In genomic region chr12:46933947-46934346, GRCh38 we compare ENCODE assay signal across 8 cellular contexts.
DNase-seq lines count a peak whose midpoint lies in the region; ATAC-seq and TF ChIP-seq lines count a peak whose summit lies in the region.

No MANE protein-coding gene starts in this region.

- H3K4me1 Mint-ChIP-seq in CD14-positive monocyte: no peaks in the 10 kb centered on the region

- peaks cover 16% of the 10 kb centered on the region for H3K4me1 ChIP-seq in skeletal muscle satellite cell (ENCODE audit: control insufficient read depth, insufficient read depth, low read length)

- no peaks in the 10 kb centered on the region for H3K36me3 ChIP-seq in skeletal muscle satellite cell (ENCODE audit: insufficient read depth, low read length)

- H3K27ac Mint-ChIP-seq in CD14-positive monocyte: no peak overlapping the region

- no peaks in the 10 kb centered on the region for H3K36me3 Mint-ChIP-seq in CD14-positive monocyte

- H3K9me3 ChIP-seq in skeletal muscle satellite cell (replicated peaks; ENCODE audit: low read length): peaks cover 5% of the 10 kb centered on the region

- H3K4me3 Mint-ChIP-seq in CD14-positive monocyte: no peak overlapping the region

- H3K4me3 ChIP-seq in skeletal muscle satellite cell (ENCODE audit: low read length): no peak overlapping the region

- H3K9me3 Mint-ChIP-seq in CD14-positive monocyte: peaks cover 0 to 6% (median 2%) of the 10 kb centered on the region in 7 donors

- DNase-seq in CD14-positive monocyte (ENCODE audit: low spot score) (no peak), HEK293T (ENCODE audit: extremely low spot score) (peak; percentile 18), SW480 (ENCODE audit: low spot score) (peak; percentile 58), Right ventricle myocardium superior (no peak), activated gamma-delta T cell treated with Interleukin-2 at 50 U/mL for 16 hours (no peak)

- TF ChIP-seq CTCF in CD14-positive monocyte (IDR thresholded peaks at IDR 0.05): peak; percentile 24

- no peaks in the 10 kb centered on the region for H3K27me3 ChIP-seq in skeletal muscle satellite cell (ENCODE audit: control insufficient read depth, insufficient read depth, low read length)

- H3K27me3 Mint-ChIP-seq in CD14-positive monocyte (ENCODE audit: low read depth in 3 of 3): peaks cover 0 to 2% (median 1%) of the 10 kb centered on the region in 3 donors

- peak overlapping the region; percentile 58 for H3K9ac ChIP-seq in skeletal muscle satellite cell (ENCODE audit: low read depth, low read length)

- CTCF ChIA-PET in HEK293T (lab: Yijun Ruan, JAX): interaction anchor here (0.5 kb wide), 1 partner anchor 352 kb away, joined by 3 read pairs; no protein-coding TSS in a partner anchor

- POLR2A ChIA-PET in HEK293T (lab: Yijun Ruan, JAX): no interaction called here

- intact Hi-C loops in CD14-positive monocyte (cut with micrococcal nuclease): no loop called here
- intact Hi-C loops in Right ventricle myocardium superior (cut with DNase I): loop anchor here (5.0 kb wide), 1 partner anchor 257 kb away; no protein-coding TSS in a partner anchor

- ATAC-seq in Right ventricle myocardium superior (ENCODE audit: poor library complexity): peak; percentile 87
- no peak for ATAC-seq in HG03439 (IDR thresholded peaks at IDR 0.05; ENCODE audit: unreplicated experiment)
- no peak for ATAC-seq in GM18517 (IDR thresholded peaks at IDR 0.05; ENCODE audit: unreplicated experiment)

- no peak overlapping the region for H3K4me2 ChIP-seq in skeletal muscle satellite cell (ENCODE audit: low read length)

TF ChIP-seq in HEK293T, 16 proteins besides CTCF, POLR2A, EP300 and RAD21:
- TF ChIP-seq ZNF384 (IDR thresholded peaks at IDR 0.05) (no peak), BHLHE40 (IDR thresholded peaks at IDR 0.05; ENCODE audit: borderline replicate concordance) (no peak), NFRKB (IDR thresholded peaks at IDR 0.05) (no peak), TARDBP (IDR thresholded peaks at IDR 0.05) (no peak), SP1 (IDR thresholded peaks at IDR 0.05) (no peak), ELF4 (IDR thresholded peaks at IDR 0.05) (no peak), CTBP1 (IDR thresholded peaks at IDR 0.05; ENCODE audit: borderline replicate concordance) (no peak), HDGF (IDR thresholded peaks at IDR 0.05; ENCODE audit: borderline replicate concordance) (no peak), PKNOX1 (IDR thresholded peaks at IDR 0.05) (no peak), FOXA1 (IDR thresholded peaks at IDR 0.05) (no peak), ARNT (IDR thresholded peaks at IDR 0.05) (no peak), SUZ12 (IDR thresholded peaks at IDR 0.05) (no peak), L3MBTL2 (conservative IDR thresholded peaks at IDR 0.05) (no peak), LEF1 (IDR thresholded peaks at IDR 0.05; ENCODE audit: borderline replicate concordance) (no peak), FOXM1 (IDR thresholded peaks at IDR 0.05; ENCODE audit: borderline replicate concordance) (no peak), FOXK2 (IDR thresholded peaks at IDR 0.05) (no peak)

Comparison
In these comparisons a context has a peak if more than half of its experiments do, and no peak if none do; other contexts are left out.
1. DNase-seq: peak in HEK293T (single experiment) and SW480 (single experiment); none in CD14-positive monocyte (single experiment), Right ventricle myocardium superior (single experiment) and activated gamma-delta T cell treated with Interleukin-2 at 50 U/mL for 16 hours (single experiment).